Comparison of ENCODE assay signal across 23 cellular contexts in genomic region chr10:112231602-112232001, GRCh38. TPM values are rescaled to one million over a fixed set of nuclear protein-coding genes. Genes with fewer than 3 reads are reported as not detected.
DNase-seq lines count a peak whose midpoint lies in the region; ATAC-seq and TF ChIP-seq lines count a peak whose summit lies in the region.
"Had no signal": no experiment of that assay in that cellular context is flagged by ENCODE, and none has a peak within 500 bp of the region (broad histone marks: within the 10 kb centered on the region; RNA-seq: fewer than 3 reads in every experiment).

No MANE protein-coding gene starts in this region.

- H3K4me1 ChIP-seq in GM23248 (ENCODE audit: insufficient read depth) = peaks cover 62% of the 10 kb centered on the region
- no peaks in the 10 kb centered on the region for H3K4me1 ChIP-seq in body of pancreas
- H3K4me1 ChIP-seq in tibial nerve = no peaks in the 10 kb centered on the region
- H3K4me1 ChIP-seq: Peyer's patch had no signal

- intact Hi-C loops in body of pancreas (cut with DNase I) = no loop called here

- no peak for TF ChIP-seq EP300 in tibial nerve (IDR thresholded peaks at IDR 0.05)

- H3K9me3 Mint-ChIP-seq in neural crest cell = peaks cover 2% of the 10 kb centered on the region
- H3K9me3 Mint-ChIP-seq in stimulated activated memory B cell treated with anti-CD40 and anti-IgM and Interleukin-4, amounts not matched to agents 10 μg/mL and 1 μg/mL and 100 μg/mL, for 72 hours = no peaks in the 10 kb centered on the region
- H3K9me3 Mint-ChIP-seq: IgD-negative memory B cell had no signal

- no peaks in the 10 kb centered on the region for H3K9me2 ChIP-seq in GM23248 (ENCODE audit: insufficient read depth)

- H4K20me1 ChIP-seq in GM23248 (ENCODE audit: insufficient read depth) = no peaks in the 10 kb centered on the region

- no peak for TF ChIP-seq CTCF in neural crest cell (conservative IDR thresholded peaks at IDR 0.05)
- TF ChIP-seq CTCF in body of pancreas (IDR thresholded peaks at IDR 0.05) = no peak
- no peak for TF ChIP-seq CTCF in tibial nerve (IDR thresholded peaks at IDR 0.05)

- H3K27me3 Mint-ChIP-seq in neural crest cell (ENCODE audit: low read depth) = no peaks in the 10 kb centered on the region
- no peaks in the 10 kb centered on the region for H3K27me3 Mint-ChIP-seq in stimulated activated memory B cell treated with anti-CD40 and anti-IgM and Interleukin-4, amounts not matched to agents 10 μg/mL and 1 μg/mL and 100 μg/mL, for 72 hours

- no peak for DNase-seq in GM23248
- peak; percentile 88 for DNase-seq in SK-N-DZ (ENCODE audit: low spot score)
- DNase-seq in neural crest cell (ENCODE audit: low read depth, low spot score) = no peak
- no peak for DNase-seq in body of pancreas
- DNase-seq in tibial nerve (ENCODE audit: low spot score in 2 of 2) = no peak
- no peak for DNase-seq in NCI-H1417 treated with DMSO at 0.1 percent for 48 hours (lab: John Stamatoyannopoulos, UW)
- DNase-seq: CD8-positive, alpha-beta memory T cell; DMS79 treated with DMSO at 0.1 percent for 48 hours; GF-D8; NCI-H1092; NCI-H1436; NCI-H187; NCI-H2081 treated with DMSO at 0.1 percent for 48 hours; NCI-H524; NCI-H774; OCI-M1; Peyer's patch; SHP77 treated with DMSO at 0.1 percent for 48 hours had no signal

- peak overlapping the region; percentile 14; the same call in 1 of the 2 replicates for H2AFZ ChIP-seq in GM23248

- no peaks in the 10 kb centered on the region for H3K36me3 Mint-ChIP-seq in neural crest cell (ENCODE audit: low read depth)
- H3K36me3 Mint-ChIP-seq in stimulated activated memory B cell treated with anti-CD40 and anti-IgM and Interleukin-4, amounts not matched to agents 10 μg/mL and 1 μg/mL and 100 μg/mL, for 72 hours = no peaks in the 10 kb centered on the region
- H3K36me3 Mint-ChIP-seq: CD8-positive, alpha-beta memory T cell; IgD-negative memory B cell had no signal

- H3K4me1 Mint-ChIP-seq in neural crest cell = peaks cover 33% of the 10 kb centered on the region
- H3K4me1 Mint-ChIP-seq in stimulated activated memory B cell treated with anti-CD40 and anti-IgM and Interleukin-4, amounts not matched to agents 10 μg/mL and 1 μg/mL and 100 μg/mL, for 72 hours = peaks cover 37% of the 10 kb centered on the region
- H3K4me1 Mint-ChIP-seq: CD8-positive, alpha-beta memory T cell had no signal

- WGBS in GM23248 (ENCODE audit: low coverage in 1 of 2, low lambda C conversion rate in 2 of 2, missing lambda C conversion rate in 2 of 2), 2 experiments = 64 to 69% methylated on average over 6 of the region's 6 CpGs
- WGBS in body of pancreas, 2 donors = 57 to 63% methylated on average over 6 of the region's 6 CpGs
- 64 to 68% methylated on average over 6 of the region's 6 CpGs for WGBS in tibial nerve, 2 donors

- no peak for ATAC-seq in stimulated activated memory B cell treated with anti-CD40 and anti-IgM and Interleukin-4, amounts not matched to agents 10 μg/mL and 1 μg/mL and 100 μg/mL, for 72 hours
- ATAC-seq in body of pancreas = no peak

- no peak overlapping the region for H3K9ac ChIP-seq in GM23248

- H3K27ac ChIP-seq in GM23248 = no peak overlapping the region
- H3K27ac ChIP-seq in body of pancreas = no peak overlapping the region
- no peak overlapping the region for H3K27ac ChIP-seq in tibial nerve
- H3K27ac ChIP-seq: C4-2B, Peyer's patch, SK-N-MC had no signal

- H3K4me3 ChIP-seq in GM23248 (no peak overlapping the region), body of pancreas (no peak overlapping the region), tibial nerve (no peak overlapping the region)
- H3K4me3 ChIP-seq: Peyer's patch, SK-N-MC had no signal

- H3K27me3 ChIP-seq in GM23248 (replicated peaks; ENCODE audit: insufficient read depth) (no peaks in the 10 kb centered on the region), body of pancreas (no peaks in the 10 kb centered on the region), tibial nerve (no peaks in the 10 kb centered on the region)
- H3K27me3 ChIP-seq: Peyer's patch had no signal

- H3K79me2 ChIP-seq in GM23248 (ENCODE audit: insufficient read depth) = no peaks in the 10 kb centered on the region

- H3K4me2 ChIP-seq in GM23248 (ENCODE audit: unreplicated experiment) = no peak overlapping the region

- H3K36me3 ChIP-seq in GM23248 (ENCODE audit: low read depth) (no peaks in the 10 kb centered on the region), body of pancreas (replicated peaks in 1 of 2; ENCODE audit: insufficient read depth in 1 of 2, low read depth in 2 of 2) (no peaks in the 10 kb centered on the region), tibial nerve (no peaks in the 10 kb centered on the region)
- H3K36me3 ChIP-seq: Peyer's patch had no signal

- no peaks in the 10 kb centered on the region for H3K9me3 ChIP-seq in GM23248 (ENCODE audit: low read depth)
- H3K9me3 ChIP-seq in body of pancreas = no peaks in the 10 kb centered on the region
- no peaks in the 10 kb centered on the region for H3K9me3 ChIP-seq in tibial nerve
- H3K9me3 ChIP-seq: Peyer's patch had no signal

- TF ChIP-seq POLR2A in body of pancreas (IDR thresholded peaks at IDR 0.05) (no peak), tibial nerve (IDR thresholded peaks at IDR 0.05) (no peak)

- H3K27ac Mint-ChIP-seq in neural crest cell (ENCODE audit: unreplicated experiment) = peak overlapping the region; percentile 12
- H3K27ac Mint-ChIP-seq in stimulated activated memory B cell treated with anti-CD40 and anti-IgM and Interleukin-4, amounts not matched to agents 10 μg/mL and 1 μg/mL and 100 μg/mL, for 72 hours = no peak overlapping the region
- H3K27ac Mint-ChIP-seq: CD8-positive, alpha-beta memory T cell had no signal

- in situ Hi-C loops in GM23248 (cut with MboI) = no loop called here

- H3F3A ChIP-seq in GM23248 (ENCODE audit: insufficient read depth) = peaks cover 36% of the 10 kb centered on the region

- H3K4me3 Mint-ChIP-seq in neural crest cell = no peak overlapping the region
- peak overlapping the region; percentile 1 for H3K4me3 Mint-ChIP-seq in stimulated activated memory B cell treated with anti-CD40 and anti-IgM and Interleukin-4, amounts not matched to agents 10 μg/mL and 1 μg/mL and 100 μg/mL, for 72 hours
- H3K4me3 Mint-ChIP-seq: CD8-positive, alpha-beta memory T cell had no signal

RNA-seq across cellular contexts. Expression of gene GPAM, which starts 48.0 kb away (rescaled TPM):
- 9.0 and 12.5 TPM in 2 replicates for total RNA-seq in GM23248 (2014; rRNA removed; shearing (Covaris generic))
- 4.9 and 5.2 TPM in 2 replicates for polyA plus RNA-seq in GM23248 (2016; fragmentation: Nextera tagmentation; extraction: Ambion mirVana)
- polyA plus RNA-seq in SK-N-DZ (2014; cell fraction: cytosol; rRNA removed) = 51.4 and 77.1 TPM in 2 replicates
- polyA plus RNA-seq in SK-N-DZ (2014; cell fraction: nucleus; rRNA removed) = 50.1 and 56.6 TPM in 2 replicates
- total RNA-seq in neural crest cell (16.5 and 21.2 TPM in 2 replicates), body of pancreas (10 to 100 TPM in 1 of 2 donors, 1 to 10 TPM in 1; 9.1 to 66.9 TPM), tibial nerve (100 to 1,000 TPM in 1 of 4 donors, 10 to 100 TPM in 3; 13.3 to 124 (median 45.9) TPM)

RNA-seq across cellular contexts. Expression of gene TECTB, which starts 51.6 kb away (rescaled TPM):
- 0.63 TPM in 1 of 2 replicates, not detected in the other for total RNA-seq in GM23248 (2014; rRNA removed; shearing (Covaris generic))
- polyA plus RNA-seq in GM23248 (2016; fragmentation: Nextera tagmentation; extraction: Ambion mirVana) = 0.21 TPM in 1 of 2 replicates, not detected in the other
- polyA plus RNA-seq in SK-N-DZ (2014; cell fraction: cytosol; rRNA removed) = not detected in 2 replicates
- polyA plus RNA-seq in SK-N-DZ (2014; cell fraction: nucleus; rRNA removed) = not detected in 2 replicates
- not detected in 2 replicates for total RNA-seq in neural crest cell
- total RNA-seq in body of pancreas = not detected
- total RNA-seq in tibial nerve = not detected
- total RNA-seq: A673; CD8-positive, alpha-beta memory T cell; Peyer's patch had no signal
- polyA plus RNA-seq: CD8-positive, alpha-beta memory T cell; IgD-negative memory B cell had no signal
